In genomic region chr12:57459055-57459749, GRCh38 we compare ENCODE assay signal across 1 cellular context.
TF ChIP-seq lines count a peak whose summit lies in the region.

No MANE protein-coding gene starts in this region.

TF ChIP-seq in HEK293, 187 proteins besides CTCF, POLR2A, EP300 and RAD21 (continued from another document):
- TF ChIP-seq PRDM2 (tag by site-specific recombination; IDR thresholded peaks at IDR 0.05; ENCODE audit: borderline replicate concordance) (no peak), ZFP69B (tag by site-specific recombination; IDR thresholded peaks at IDR 0.05) (peak; percentile 36; the same call in 1 of the 2 replicates), ZNF426 (tag by site-specific recombination; IDR thresholded peaks at IDR 0.05) (no peak), ZNF704 (tag by site-specific recombination; IDR thresholded peaks at IDR 0.05) (no peak), ZNF580 (tag by site-specific recombination; IDR thresholded peaks at IDR 0.05) (peak; percentile 76), ZNF660 (tag by site-specific recombination; IDR thresholded peaks at IDR 0.05) (0 out of 2 replicates have a peak, but pooled peaks have one; percentile 15), ZNF114 (tag by site-specific recombination; IDR thresholded peaks at IDR 0.05) (no peak), SETDB1 (IDR thresholded peaks at IDR 0.05; ENCODE audit: insufficient read length, low read length) (no peak), ZBTB48 (tag by site-specific recombination; IDR thresholded peaks at IDR 0.05) (peak; percentile 68), ZNF324 (tag by site-specific recombination; IDR thresholded peaks at IDR 0.05) (peak; percentile 70; the same call in 1 of the 2 replicates), ZNF157 (tag by site-specific recombination; IDR thresholded peaks at IDR 0.05) (no peak), KLF17 (tag by site-specific recombination; IDR thresholded peaks at IDR 0.05) (no peak; the same call in none of the 2 replicates), OVOL3 (tag by site-specific recombination; IDR thresholded peaks at IDR 0.05) (no peak), FEZF1 (tag by site-specific recombination; IDR thresholded peaks at IDR 0.05) (peak; percentile 64), ZNF18 (tag by site-specific recombination; IDR thresholded peaks at IDR 0.05) (no peak), ZNF10 (tag by site-specific recombination; IDR thresholded peaks at IDR 0.05) (0 out of 2 replicates have a peak, but pooled peaks have one; percentile 21), ZNF112 (tag by site-specific recombination; IDR thresholded peaks at IDR 0.05) (no peak), ZNF223 (tag by site-specific recombination; IDR thresholded peaks at IDR 0.05) (no peak), ZNF639 (tag by site-specific recombination; IDR thresholded peaks at IDR 0.05) (peak; percentile 59; the same call in 1 of the 2 replicates), ZNF610 (tag by site-specific recombination; IDR thresholded peaks at IDR 0.05; ENCODE audit: borderline replicate concordance) (no peak), ZSCAN16 (tag by site-specific recombination; IDR thresholded peaks at IDR 0.05) (no peak), YY1 (tag by site-specific recombination; IDR thresholded peaks at IDR 0.05) (no peak), SP3 (tag by site-specific recombination; IDR thresholded peaks at IDR 0.05) (peak; percentile 65), INSM2 (tag by site-specific recombination; IDR thresholded peaks at IDR 0.05) (no peak), ZNF394 (tag by site-specific recombination; IDR thresholded peaks at IDR 0.05; ENCODE audit: borderline replicate concordance) (no peak; the same call in 1 of the 2 replicates), ZSCAN4 (tag by site-specific recombination; IDR thresholded peaks at IDR 0.05) (no peak), ZNF214 (tag by site-specific recombination; IDR thresholded peaks at IDR 0.05; ENCODE audit: borderline replicate concordance) (no peak), ZNF48 (tag by site-specific recombination; IDR thresholded peaks at IDR 0.05) (no peak), ZNF76 (tag by site-specific recombination; IDR thresholded peaks at IDR 0.05; ENCODE audit: borderline replicate concordance, low read depth) (peak; percentile 64)
